3 cellular contexts compared by ENCODE assay signal in genomic region chr7:152063192-152063591, GRCh38. TPM values are rescaled to one million over a fixed set of nuclear protein-coding genes. Genes with fewer than 3 reads are reported as not detected.
DNase-seq lines count a peak whose midpoint lies in the region; ATAC-seq, FAIRE-seq and TF ChIP-seq lines count a peak whose summit lies in the region.
"Not testable (repeated sequence)": the region's sequence is repeated elsewhere in the genome, so short reads cannot be mapped to it uniquely, and the experiment has no call there.

No MANE protein-coding gene starts in this region.

- 84% methylated on average over 3 of the region's 3 CpGs for WGBS in A549 (ENCODE audit: missing lambda C conversion rate)
- WGBS in K562 (ENCODE audit: insufficient coverage, low coverage, missing lambda C conversion rate) = 60% methylated on average over 3 of the region's 3 CpGs

- not testable (repeated sequence) for TF ChIP-seq RAD21 in A549 (conservative IDR thresholded peaks at IDR 0.05 in 1 of 2, IDR thresholded peaks at IDR 0.05 in 1 of 2); K562 (CRISPR knock-in tag; conservative IDR thresholded peaks at IDR 0.05 in 1 of 2, IDR thresholded peaks at IDR 0.05 in 1 of 2)

- H3K27me3 ChIP-seq in K562 (ENCODE audit: control insufficient read depth in 2 of 2, insufficient read depth in 2 of 2, low read length in 2 of 2) = not testable (repeated sequence)

- intact Hi-C loops in K562 (cut with micrococcal nuclease) = not testable (repeated sequence)

- CTCF ChIA-PET in A549 (lab: Yijun Ruan, JAX) = interaction anchor here (0.8 kb wide), 1 partner anchor 13 kb away, joined by 3 read pairs; no protein-coding TSS in a partner anchor
- CTCF ChIA-PET in K562 (lab: Yijun Ruan, JAX; ENCODE audit: low intra/inter-chr PET ratio) = not testable (repeated sequence)

- BruUV-seq in K562 (replicated peaks; lab: Mats Ljungman, UMichigan) = not testable (repeated sequence)

- not testable (repeated sequence) for TF ChIP-seq CTCF in A549 (IDR thresholded peaks at IDR 0.05); K562 (IDR thresholded peaks at IDR 0.05 in 2 of 3, conservative IDR thresholded peaks at IDR 0.05 in 1 of 3; ENCODE audit: insufficient read depth in 2 of 3, low read depth in 1 of 3, low read length in 3 of 3)

- TF ChIP-seq EP300 in A549 (IDR thresholded peaks at IDR 0.05); K562 (IDR thresholded peaks at IDR 0.05; ENCODE audit: low read length): not testable (repeated sequence)

- not testable (repeated sequence) for TF ChIP-seq POLR2A in A549 (IDR thresholded peaks at IDR 0.05; ENCODE audit: low read length); K562 (conservative IDR thresholded peaks at IDR 0.05)

- H3K4me3 ChIP-seq in A549, K562: not testable (repeated sequence)

- peak overlapping the region; percentile 22 for H3K27ac Mint-ChIP-seq in central memory CD8-positive, alpha-beta T cell (ENCODE audit: low read depth)

- not testable (repeated sequence) for H3K9me3 ChIP-seq in A549; K562 (replicated peaks; ENCODE audit: control insufficient read depth, insufficient read depth, low read depth, low read length)

- H3K9me1 ChIP-seq in K562 (ENCODE audit: control insufficient read depth, insufficient read depth, low read length) = not testable (repeated sequence)

- not testable (repeated sequence) for H3K27me3 Mint-ChIP-seq in central memory CD8-positive, alpha-beta T cell

- not testable (repeated sequence) for H3K4me2 ChIP-seq in A549; K562 (ENCODE audit: insufficient read depth, low read length)

- FAIRE-seq in A549 (lab: Jason Lieb, UNC); K562 (lab: Jason Lieb, UNC): not testable (repeated sequence)

- not testable (repeated sequence) for H3K4me1 ChIP-seq in A549; K562 (replicated peaks in 1 of 2; ENCODE audit: control insufficient read depth in 2 of 2, insufficient read depth in 2 of 2, low read length in 2 of 2)

- not testable (repeated sequence) for DNase-seq in A549 (ENCODE audit: low read depth in 1 of 2, low spot score in 1 of 2); K562 (ENCODE audit: extremely low read depth in 1 of 4, low spot score in 3 of 4); central memory CD8-positive, alpha-beta T cell (ENCODE audit: low spot score in 2 of 2)

- H3K79me2 ChIP-seq in K562 (ENCODE audit: control insufficient read depth, insufficient read depth, low read length) = not testable (repeated sequence)

- H3K4me1 Mint-ChIP-seq in central memory CD8-positive, alpha-beta T cell = peaks cover 61% of the 10 kb centered on the region

- not testable (repeated sequence) for H3K4me3 Mint-ChIP-seq in central memory CD8-positive, alpha-beta T cell

- H2AFZ ChIP-seq in K562 (ENCODE audit: low read depth, low read length) = not testable (repeated sequence)

- not testable (repeated sequence) for ATAC-seq in A549; K562; central memory CD8-positive, alpha-beta T cell (replicated peaks; ENCODE audit: extremely low read depth, poor library complexity, severe bottlenecking)

- POLR2A ChIA-PET in A549 (lab: Yijun Ruan, JAX); K562 (lab: Yijun Ruan, JAX): not testable (repeated sequence)

- not testable (repeated sequence) for H4K20me1 ChIP-seq in K562 (replicated peaks; ENCODE audit: control insufficient read depth, insufficient read depth, low read length)

- H3K27ac ChIP-seq in A549; K562 (ENCODE audit: extremely low read depth, low read depth, low read length): not testable (repeated sequence)

- H3K9me3 Mint-ChIP-seq in central memory CD8-positive, alpha-beta T cell = not testable (repeated sequence)

- in situ Hi-C loops in K562 (cut with MboI) = not testable (repeated sequence)

- not testable (repeated sequence) for H3K36me3 ChIP-seq in K562 (ENCODE audit: control insufficient read depth, insufficient read depth, low read length)

- not testable (repeated sequence) for H3K9ac ChIP-seq in K562 (ENCODE audit: insufficient read depth in 1 of 2, low read depth in 2 of 2, low read length in 2 of 2)

- peaks cover 13% of the 10 kb centered on the region for H3K36me3 Mint-ChIP-seq in central memory CD8-positive, alpha-beta T cell (ENCODE audit: insufficient read depth)

TF ChIP-seq in A549, 52 proteins besides CTCF, POLR2A, EP300 and RAD21:
- peak; percentile 52 for TF ChIP-seq MAFK (IDR thresholded peaks at IDR 0.05; ENCODE audit: partially characterized antibody)
TF ChIP-seq in A549: peak in this region for 1; not testable (repeated sequence) for 51.

TF ChIP-seq in K562, 482 proteins besides CTCF, POLR2A, EP300 and RAD21:
- TF ChIP-seq MAFG (tag; conservative IDR thresholded peaks at IDR 0.05) = peak; percentile 37; the same call in 1 of the 2 replicates
- peak; percentile 88 for TF ChIP-seq ZNF316 (IDR thresholded peaks at IDR 0.05)
- peak; percentile 67 for TF ChIP-seq C11orf30 (IDR thresholded peaks at IDR 0.05; ENCODE audit: low read depth)

RNA-seq across cellular contexts. Expression of gene GALNT11, which starts 37.7 kb away (rescaled TPM):
- polyA plus RNA-seq in A549 (2011; rRNA removed) (40.2 and 44.3 TPM in 2 replicates), A549 (2017; fragmentation: RNase III; extraction: RNeasy Plus Mini Kit Qiagen cat#74134 plus additional on column Dnase treatment) (24.6 to 27.4 TPM (median 25.7 TPM) in 3 replicates), K562 (2011; rRNA removed) (37.3 and 59.5 TPM in 2 replicates), K562 (2014; fragmentation: Illumina TruSeq; extraction: Trizol) (31.4 and 44.8 TPM in 2 replicates), K562 (2014; fragmentation: Nextera tagmentation; extraction: Ambion mirVana) (10 to 100 TPM in 1 of 2 experiments, 1 to 10 TPM in 1; 8.2 to 11.1 TPM), K562 (2014; rRNA removed) (35.5 and 37.9 TPM in 2 replicates)
- 28.2 and 30.2 TPM in 2 replicates for polyA plus RNA-seq in A549 (2012; cell fraction: cytosol; rRNA removed)
- polyA plus RNA-seq in A549 (2012; cell fraction: nucleus; rRNA removed) = 17.6 and 31.1 TPM in 2 replicates
- 15.0 and 16.3 TPM in 2 replicates for polyA minus RNA-seq in A549 (2011; rRNA and poly(A)+ RNA removed)
- total RNA-seq in K562 (2011; cell fraction: chromatin; rRNA removed; ENCODE audit: low replicate concordance) = 71.2 and 136 TPM in 2 replicates
- total RNA-seq in K562 (2011; cell fraction: nucleolus; rRNA removed) = 40.0 and 46.1 TPM in 2 replicates
- 82.1 and 111 TPM in 2 replicates for total RNA-seq in K562 (2011; cell fraction: nucleoplasm; rRNA removed)
- total RNA-seq in K562 (2014; rRNA removed) (30.0 and 30.7 TPM in 2 replicates), K562 (2014; rRNA removed; fragmentation: Illumina TruSeq; extraction: Trizol) (33.3 and 36.5 TPM in 2 replicates), K562 (2015; rRNA removed; fragmentation: Illumina TruSeq; extraction: Trizol) (35.4 and 36.5 TPM in 2 replicates), K562 (2021) (27.9 and 28.1 TPM in 2 replicates)
- polyA plus RNA-seq in K562 (2011; cell fraction: cytosol; rRNA removed) = 25.0 and 30.5 TPM in 2 replicates
- polyA plus RNA-seq in K562 (2011; cell fraction: nucleus; rRNA removed) = 29.8 and 29.9 TPM in 2 replicates
- polyA plus RNA-seq in K562 (2012) = 26.6 and 33.6 TPM in 2 replicates
- polyA minus RNA-seq in K562 (2011; rRNA and poly(A)+ RNA removed) = 36.9 and 43.0 TPM in 2 replicates
- 17.2 and 19.9 TPM in 2 replicates for polyA minus RNA-seq in K562 (2011; cell fraction: cytosol; rRNA and poly(A)+ RNA removed)
- 16.4 and 20.3 TPM in 2 replicates for polyA minus RNA-seq in K562 (2011; cell fraction: nucleus; rRNA and poly(A)+ RNA removed)
